8 cellular contexts compared by ENCODE assay signal in genomic region chr1:16396591-16396990, GRCh38. TPM values are rescaled to one million over a fixed set of nuclear protein-coding genes. Genes with fewer than 3 reads are reported as not detected.
DNase-seq lines count a peak whose midpoint lies in the region; ATAC-seq and TF ChIP-seq lines count a peak whose summit lies in the region.

No MANE protein-coding gene starts in this region.

- peaks cover 44% of the 10 kb centered on the region for H3K36me3 Mint-ChIP-seq in activated CD8-positive, alpha-beta T cell treated with anti-CD3 and anti-CD28 coated beads for 36 hours (ENCODE audit: low read depth)

- peaks cover 5% of the 10 kb centered on the region for H3K4me1 ChIP-seq in foreskin keratinocyte

- peaks cover 40% of the 10 kb centered on the region for H3K4me1 Mint-ChIP-seq in activated CD8-positive, alpha-beta T cell treated with anti-CD3 and anti-CD28 coated beads for 36 hours (ENCODE audit: low read depth)

- H3K4me3 Mint-ChIP-seq in activated CD8-positive, alpha-beta T cell treated with anti-CD3 and anti-CD28 coated beads for 36 hours: no peak overlapping the region

- no peaks in the 10 kb centered on the region for H3K27me3 ChIP-seq in foreskin keratinocyte

- no peak overlapping the region for H3K27ac ChIP-seq in foreskin keratinocyte

- CTCF ChIA-PET in activated CD8-positive, alpha-beta T cell treated with anti-CD3 and anti-CD28 coated beads for 36 hours (lab: Charles Lee): interaction anchor here (0.8 kb wide), 1 partner anchor 44 kb away, joined by 4 read pairs; the partner anchor contains the start of gene NECAP2

- H3K27me3 Mint-ChIP-seq in activated CD8-positive, alpha-beta T cell treated with anti-CD3 and anti-CD28 coated beads for 36 hours: no peaks in the 10 kb centered on the region

- ATAC-seq in Right ventricle myocardium superior (ENCODE audit: poor library complexity) (no peak), foreskin keratinocyte (peak; percentile 97)
- ATAC-seq in activated CD8-positive, alpha-beta T cell treated with anti-CD3 and anti-CD28 coated beads for 36 hours: no peak

- POLR2A ChIA-PET in activated CD8-positive, alpha-beta T cell treated with anti-CD3 and anti-CD28 coated beads for 36 hours (lab: Charles Lee): interaction anchor here (0.8 kb wide), 1 partner anchor 21 kb away, joined by 3 read pairs; no protein-coding TSS in a partner anchor

- DNase-seq in Right ventricle myocardium superior (peak; percentile 64), cardiac septum (ENCODE audit: low spot score) (no peak), foreskin keratinocyte (peak; percentile 93 to 95), ureter (ENCODE audit: low spot score) (peak; percentile 72), NCI-H748 treated with DMSO at 0.1 percent for 48 hours (lab: John Stamatoyannopoulos, UW) (no peak), NCI-H1417 treated with DMSO at 0.1 percent for 48 hours (lab: John Stamatoyannopoulos, UW) (no peak), OCI-M1 (lab: John Stamatoyannopoulos, UW) (no peak)
- no peak for DNase-seq in activated CD8-positive, alpha-beta T cell treated with anti-CD3 and anti-CD28 coated beads for 36 hours

- intact Hi-C loops in Right ventricle myocardium superior (cut with DNase I): no loop called here
- intact Hi-C loops in cardiac septum (cut with DNase I): no loop called here
- intact Hi-C loops in activated CD8-positive, alpha-beta T cell treated with anti-CD3 and anti-CD28 coated beads for 36 hours (cut with micrococcal nuclease): no loop called here

- no peaks in the 10 kb centered on the region for H3K9me3 Mint-ChIP-seq in activated CD8-positive, alpha-beta T cell treated with anti-CD3 and anti-CD28 coated beads for 36 hours

- no peak for TF ChIP-seq CTCF in activated CD8-positive, alpha-beta T cell treated with anti-CD3 and anti-CD28 coated beads for 36 hours (IDR thresholded peaks at IDR 0.05)
- peak; percentile 7 for TF ChIP-seq CTCF in foreskin keratinocyte (conservative IDR thresholded peaks at IDR 0.05)

- H3K27ac Mint-ChIP-seq in activated CD8-positive, alpha-beta T cell treated with anti-CD3 and anti-CD28 coated beads for 36 hours: peak overlapping the region; percentile 83

RNA-seq across cellular contexts. Expression of gene SZRD1, which starts 29.5 kb away (rescaled TPM):
- total RNA-seq in Right ventricle myocardium superior (91.1 TPM), cardiac septum (101 TPM), foreskin keratinocyte (126 and 127 TPM in 2 replicates), ureter (131 TPM)
- 100 to 1,000 TPM; 175 to 177 TPM for total RNA-seq in activated CD8-positive, alpha-beta T cell treated with anti-CD3 and anti-CD28 coated beads for 36 hours
- polyA plus RNA-seq in foreskin keratinocyte: 104 and 119 TPM in 2 replicates

RNA-seq across cellular contexts. Expression of gene SPATA21, which starts 40.6 kb away (rescaled TPM):
- total RNA-seq in Right ventricle myocardium superior: not detected
- total RNA-seq in cardiac septum: not detected
- not detected for total RNA-seq in activated CD8-positive, alpha-beta T cell treated with anti-CD3 and anti-CD28 coated beads for 36 hours
- total RNA-seq in foreskin keratinocyte: not detected in 2 replicates
- polyA plus RNA-seq in foreskin keratinocyte: 0.02 TPM in 1 of 2 replicates, not detected in the other
- not detected for total RNA-seq in ureter

RNA-seq across cellular contexts. Expression of gene NECAP2, which starts 43.9 kb away (rescaled TPM):
- 14.6 TPM for total RNA-seq in Right ventricle myocardium superior
- 14.5 TPM for total RNA-seq in cardiac septum
- total RNA-seq in activated CD8-positive, alpha-beta T cell treated with anti-CD3 and anti-CD28 coated beads for 36 hours: 10 to 100 TPM; 53.1 to 54.7 TPM
- 61.2 and 67.6 TPM in 2 replicates for total RNA-seq in foreskin keratinocyte
- 54.6 and 58.4 TPM in 2 replicates for polyA plus RNA-seq in foreskin keratinocyte
- 40.6 TPM for total RNA-seq in ureter

RNA-seq across cellular contexts. Expression of gene FBXO42, which starts 44.3 kb away (rescaled TPM):
- total RNA-seq in Right ventricle myocardium superior: 17.1 TPM
- 14.1 TPM for total RNA-seq in cardiac septum
- 10 to 100 TPM; 19.8 to 21.3 TPM for total RNA-seq in activated CD8-positive, alpha-beta T cell treated with anti-CD3 and anti-CD28 coated beads for 36 hours
- total RNA-seq in foreskin keratinocyte: 12.9 and 14.1 TPM in 2 replicates
- 10.4 and 11.3 TPM in 2 replicates for polyA plus RNA-seq in foreskin keratinocyte
- 33.1 TPM for total RNA-seq in ureter

Comparison
In these comparisons a context has a peak if more than half of its experiments do, and no peak if none do; other contexts are left out.
1. DNase-seq: peak in Right ventricle myocardium superior (single experiment), foreskin keratinocyte (2 of 2) and ureter (single experiment); none in cardiac septum (single experiment), activated CD8-positive, alpha-beta T cell treated with anti-CD3 and anti-CD28 coated beads for 36 hours (single experiment), NCI-H748 treated with DMSO at 0.1 percent for 48 hours (single experiment), NCI-H1417 treated with DMSO at 0.1 percent for 48 hours (single experiment) and OCI-M1 (single experiment).